17 cellular contexts compared by ENCODE assay signal in the genomic region with DNA sequence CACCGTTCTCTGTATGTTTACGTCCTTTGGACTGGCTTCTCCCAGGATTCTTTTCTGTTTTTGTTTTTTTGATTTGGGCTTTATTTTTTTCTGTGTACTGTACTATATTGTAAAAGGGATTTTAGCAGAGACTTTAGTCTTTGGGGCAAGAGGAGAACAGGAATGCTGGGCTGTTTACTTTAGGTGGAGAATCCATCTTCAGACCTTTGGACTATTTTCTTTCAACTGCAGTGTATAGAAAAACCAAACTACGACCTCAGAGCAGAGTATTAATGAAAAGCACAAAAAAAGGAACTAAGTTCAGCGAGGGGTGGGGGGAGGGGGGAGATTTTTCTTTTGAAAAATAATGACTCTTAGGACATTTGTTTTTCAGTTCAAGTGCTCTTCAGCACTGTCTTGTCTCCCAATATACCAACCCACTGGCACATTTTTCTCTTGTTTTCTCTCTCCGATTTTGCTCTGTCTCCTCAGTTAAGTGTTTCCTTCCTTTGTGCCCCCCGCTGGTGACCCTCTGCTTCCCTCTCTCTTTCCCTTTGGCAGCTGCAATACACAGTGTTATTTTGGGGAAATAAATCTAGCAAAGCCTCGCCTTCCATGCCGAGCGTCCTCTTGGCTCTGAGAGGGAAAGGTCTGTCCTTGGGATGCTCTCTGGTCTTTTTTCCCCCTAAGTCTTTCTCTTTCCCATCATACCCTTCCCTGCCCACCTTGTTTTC. TPM values are rescaled to one million over a fixed set of nuclear protein-coding genes. Genes with fewer than 3 reads are reported as not detected.
DNase-seq lines count a peak whose midpoint lies in the region; ATAC-seq and TF ChIP-seq lines count a peak whose summit lies in the region.
"Had no signal": no experiment of that assay in that cellular context is flagged by ENCODE, and none has a peak within 500 bp of the region (broad histone marks: within the 10 kb centered on the region; RNA-seq: fewer than 3 reads in every experiment).

No MANE protein-coding gene starts in this region.

- intact Hi-C loops in Caco-2 (cut with micrococcal nuclease; ENCODE audit: unreplicated experiment) = loop anchor here (1.0 kb wide), 2 partner anchors 13 to 25 kb away; no protein-coding TSS in a partner anchor
- intact Hi-C loops in left lung (cut with DNase I) = loop anchor here in 1 of 2 donors (5.0 kb wide), 1 partner anchor 128 kb away; no protein-coding TSS in a partner anchor

- H3K4me3 ChIP-seq in Caco-2 (ENCODE audit: low read depth, low read length) (no peak overlapping the region), left lung (no peak overlapping the region)
- H3K4me3 ChIP-seq: lower lobe of right lung, sigmoid colon had no signal

- H3K36me3 ChIP-seq in Caco-2 (ENCODE audit: control insufficient read depth, insufficient read depth, low read length) (no peaks in the 10 kb centered on the region), left lung (peaks cover 0 to 27% of the 10 kb centered on the region in 2 donors)

- H3K27me3 Mint-ChIP-seq in Caco-2 (ENCODE audit: insufficient read depth, unreplicated experiment) = no peaks in the 10 kb centered on the region
- no peaks in the 10 kb centered on the region for H3K27me3 Mint-ChIP-seq in activated naive CD8-positive, alpha-beta T cell treated with anti-CD3 and anti-CD28 coated beads for 36 hours
- H3K27me3 Mint-ChIP-seq: CD4-positive, alpha-beta memory T cell; stimulated activated memory B cell treated with anti-CD40 and anti-IgM and Interleukin-4, amounts not matched to agents 10 μg/mL and 1 μg/mL and 100 μg/mL, for 72 hours had no signal

- peak overlapping the region; percentile 2 for H3K27ac Mint-ChIP-seq in Caco-2 (ENCODE audit: unreplicated experiment)
- H3K27ac Mint-ChIP-seq in activated naive CD8-positive, alpha-beta T cell treated with anti-CD3 and anti-CD28 coated beads for 36 hours = no peak overlapping the region
- H3K27ac Mint-ChIP-seq: stimulated activated memory B cell treated with anti-CD40 and anti-IgM and Interleukin-4, amounts not matched to agents 10 μg/mL and 1 μg/mL and 100 μg/mL, for 72 hours had no signal

- no peaks in the 10 kb centered on the region for H3K9me3 ChIP-seq in Caco-2
- no peaks in the 10 kb centered on the region for H3K9me3 ChIP-seq in left lung
- H3K9me3 ChIP-seq: lower lobe of right lung, sigmoid colon had no signal

- peak overlapping the region; percentile 40 for H3K4me3 Mint-ChIP-seq in Caco-2 (ENCODE audit: unreplicated experiment)
- no peak overlapping the region for H3K4me3 Mint-ChIP-seq in activated naive CD8-positive, alpha-beta T cell treated with anti-CD3 and anti-CD28 coated beads for 36 hours
- H3K4me3 Mint-ChIP-seq: CD4-positive, alpha-beta memory T cell; neural crest cell; stimulated activated memory B cell treated with anti-CD40 and anti-IgM and Interleukin-4, amounts not matched to agents 10 μg/mL and 1 μg/mL and 100 μg/mL, for 72 hours had no signal

- H3K9me3 Mint-ChIP-seq in Caco-2 (ENCODE audit: unreplicated experiment) = no peaks in the 10 kb centered on the region
- H3K9me3 Mint-ChIP-seq in activated naive CD8-positive, alpha-beta T cell treated with anti-CD3 and anti-CD28 coated beads for 36 hours = no peaks in the 10 kb centered on the region
- H3K9me3 Mint-ChIP-seq: CD4-positive, alpha-beta memory T cell; neural crest cell; stimulated activated memory B cell treated with anti-CD40 and anti-IgM and Interleukin-4, amounts not matched to agents 10 μg/mL and 1 μg/mL and 100 μg/mL, for 72 hours had no signal

- POLR2A ChIA-PET in Caco-2 (lab: Charles Lee) = no interaction called here

- no peak for TF ChIP-seq CTCF in Caco-2 (IDR thresholded peaks at IDR 0.05; ENCODE audit: insufficient read depth in 1 of 2, low read depth in 1 of 2, low read length in 1 of 2, severe bottlenecking in 1 of 2, unreplicated experiment in 1 of 2)
- TF ChIP-seq CTCF in VCaP (conservative IDR thresholded peaks at IDR 0.05) = no peak
- TF ChIP-seq CTCF in left lung (IDR thresholded peaks at IDR 0.05) = no peak

- peaks cover 6% of the 10 kb centered on the region for H3K36me3 Mint-ChIP-seq in Caco-2 (ENCODE audit: insufficient read depth, unreplicated experiment)
- peaks cover 13% of the 10 kb centered on the region for H3K36me3 Mint-ChIP-seq in activated naive CD8-positive, alpha-beta T cell treated with anti-CD3 and anti-CD28 coated beads for 36 hours

- H3K27ac ChIP-seq in VCaP = peak overlapping the region; percentile 79
- peak overlapping the region in 1 of 2 donors; percentile 8 for H3K27ac ChIP-seq in left lung
- H3K27ac ChIP-seq: lower lobe of right lung, sigmoid colon had no signal

- CTCF ChIA-PET in Caco-2 (lab: Charles Lee) = interaction anchor here (0.6 kb wide), 2 partner anchors 84 kb away, joined by 3 read pairs; a partner anchor contains a TSS

- H3K4me1 ChIP-seq in Caco-2 (peaks cover 30% of the 10 kb centered on the region), left lung (peaks cover 0 to 22% of the 10 kb centered on the region in 2 donors)
- H3K4me1 ChIP-seq: lower lobe of right lung had no signal

- no TSS peak for BruUV-seq in Caco-2 (replicated peaks; lab: Mats Ljungman, UMichigan)

- peaks cover 35% of the 10 kb centered on the region for H3K4me1 Mint-ChIP-seq in Caco-2 (ENCODE audit: low read depth, unreplicated experiment)
- H3K4me1 Mint-ChIP-seq in activated naive CD8-positive, alpha-beta T cell treated with anti-CD3 and anti-CD28 coated beads for 36 hours = peaks cover 22% of the 10 kb centered on the region

- no peaks in the 10 kb centered on the region for H3K27me3 ChIP-seq in Caco-2 (replicated peaks; ENCODE audit: control insufficient read depth, insufficient read depth, low read length)
- H3K27me3 ChIP-seq in left lung = no peaks in the 10 kb centered on the region
- H3K27me3 ChIP-seq: sigmoid colon had no signal

- no peak for ATAC-seq in left lung
- ATAC-seq: lower lobe of right lung; SK-N-SH treated with all-trans-retinoic acid at 6 μM for 48 hours; stimulated activated memory B cell treated with anti-CD40 and anti-IgM and Interleukin-4, amounts not matched to agents 10 μg/mL and 1 μg/mL and 100 μg/mL, for 72 hours had no signal

- no peak for DNase-seq in Caco-2
- peak; percentile 34 for DNase-seq in MV-4-11 (lab: John Stamatoyannopoulos, UW)
- peak; percentile 23 for DNase-seq in medulla oblongata (ENCODE audit: extremely low spot score)
- no peak for DNase-seq in NCI-H774 (lab: John Stamatoyannopoulos, UW)
- no peak for DNase-seq in activated naive CD8-positive, alpha-beta T cell treated with anti-CD3 and anti-CD28 coated beads for 36 hours
- DNase-seq in left lung = no peak
- DNase-seq: activated CD4-positive, alpha-beta T cell treated with anti-CD3 and anti-CD28 coated beads for 48 hours; amygdala; CD4-positive, alpha-beta memory T cell; GOT3; lower lobe of right lung; NCI-H2081 treated with DMSO at 0.1 percent for 48 hours; sigmoid colon had no signal

RNA-seq across cellular contexts. Expression of a gene that starts 44.9 kb away (rescaled TPM):
- total RNA-seq in Caco-2 (2022) (24.6 and 26.7 TPM in 2 replicates), left lung (10 to 100 TPM; 14.1 to 15.3 TPM)
- 10 to 100 TPM; 11.2 to 16.8 TPM for total RNA-seq in activated naive CD8-positive, alpha-beta T cell treated with anti-CD3 and anti-CD28 coated beads for 36 hours

Comparison
In these comparisons a context has a peak if more than half of its experiments do, and no peak if none do; other contexts are left out.
1. DNase-seq: peak in MV-4-11 (single experiment) and medulla oblongata (single experiment); none in Caco-2 (0 of 2), NCI-H774 (single experiment), activated naive CD8-positive, alpha-beta T cell treated with anti-CD3 and anti-CD28 coated beads for 36 hours (single experiment) and left lung (0 of 2).